In the genomic region with DNA sequence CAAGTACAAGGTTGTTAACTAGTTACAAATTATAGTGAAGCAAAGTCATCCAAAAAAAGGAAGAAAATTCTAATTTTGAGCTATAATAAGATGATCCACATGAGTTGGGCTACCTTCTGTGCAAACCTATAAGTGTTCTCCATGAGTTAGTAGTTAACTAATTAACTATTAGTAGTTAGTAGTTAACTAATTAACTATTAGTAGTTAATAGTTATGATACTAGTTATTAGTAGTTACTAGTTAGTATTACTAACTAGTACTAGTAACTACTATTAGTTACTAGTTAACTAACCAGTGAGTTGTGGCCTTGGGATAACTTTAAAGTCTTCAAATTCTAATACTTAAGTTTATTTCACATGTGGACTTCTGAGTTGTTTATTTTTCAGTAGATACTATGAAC, we compare ENCODE assay signal across 2 cellular contexts.
TF ChIP-seq lines count a peak whose summit lies in the region.

No MANE protein-coding gene starts in this region.

TF ChIP-seq in GM12878, 131 proteins besides CTCF, POLR2A, EP300 and RAD21 (continued from another document):
- TF ChIP-seq, protein P1, sequence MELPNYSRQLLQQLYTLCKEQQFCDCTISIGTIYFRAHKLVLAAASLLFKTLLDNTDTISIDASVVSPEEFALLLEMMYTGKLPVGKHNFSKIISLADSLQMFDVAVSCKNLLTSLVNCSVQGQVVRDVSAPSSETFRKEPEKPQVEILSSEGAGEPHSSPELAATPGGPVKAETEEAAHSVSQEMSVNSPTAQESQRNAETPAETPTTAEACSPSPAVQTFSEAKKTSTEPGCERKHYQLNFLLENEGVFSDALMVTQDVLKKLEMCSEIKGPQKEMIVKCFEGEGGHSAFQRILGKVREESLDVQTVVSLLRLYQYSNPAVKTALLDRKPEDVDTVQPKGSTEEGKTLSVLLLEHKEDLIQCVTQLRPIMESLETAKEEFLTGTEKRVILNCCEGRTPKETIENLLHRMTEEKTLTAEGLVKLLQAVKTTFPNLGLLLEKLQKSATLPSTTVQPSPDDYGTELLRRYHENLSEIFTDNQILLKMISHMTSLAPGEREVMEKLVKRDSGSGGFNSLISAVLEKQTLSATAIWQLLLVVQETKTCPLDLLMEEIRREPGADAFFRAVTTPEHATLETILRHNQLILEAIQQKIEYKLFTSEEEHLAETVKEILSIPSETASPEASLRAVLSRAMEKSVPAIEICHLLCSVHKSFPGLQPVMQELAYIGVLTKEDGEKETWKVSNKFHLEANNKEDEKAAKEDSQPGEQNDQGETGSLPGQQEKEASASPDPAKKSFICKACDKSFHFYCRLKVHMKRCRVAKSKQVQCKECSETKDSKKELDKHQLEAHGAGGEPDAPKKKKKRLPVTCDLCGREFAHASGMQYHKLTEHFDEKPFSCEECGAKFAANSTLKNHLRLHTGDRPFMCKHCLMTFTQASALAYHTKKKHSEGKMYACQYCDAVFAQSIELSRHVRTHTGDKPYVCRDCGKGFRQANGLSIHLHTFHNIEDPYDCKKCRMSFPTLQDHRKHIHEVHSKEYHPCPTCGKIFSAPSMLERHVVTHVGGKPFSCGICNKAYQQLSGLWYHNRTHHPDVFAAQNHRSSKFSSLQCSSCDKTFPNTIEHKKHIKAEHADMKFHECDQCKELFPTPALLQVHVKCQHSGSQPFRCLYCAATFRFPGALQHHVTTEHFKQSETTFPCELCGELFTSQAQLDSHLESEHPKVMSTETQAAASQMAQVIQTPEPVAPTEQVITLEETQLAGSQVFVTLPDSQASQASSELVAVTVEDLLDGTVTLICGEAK (IDR thresholded peaks at IDR 0.05; ENCODE audit: borderline replicate concordance), result no peak
- no peak for TF ChIP-seq ATF2 (IDR thresholded peaks at IDR 0.05; ENCODE audit: low read length)
- TF ChIP-seq HDAC2 (IDR thresholded peaks at IDR 0.05), result no peak
- TF ChIP-seq, protein P2, sequence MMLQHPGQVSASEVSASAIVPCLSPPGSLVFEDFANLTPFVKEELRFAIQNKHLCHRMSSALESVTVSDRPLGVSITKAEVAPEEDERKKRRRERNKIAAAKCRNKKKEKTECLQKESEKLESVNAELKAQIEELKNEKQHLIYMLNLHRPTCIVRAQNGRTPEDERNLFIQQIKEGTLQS (IDR thresholded peaks at IDR 0.05; ENCODE audit: borderline replicate concordance, extremely low read depth, low read depth, low read length), result no peak
- TF ChIP-seq SMAD5 (IDR thresholded peaks at IDR 0.05; ENCODE audit: low read depth), result no peak
- TF ChIP-seq BMI1 (IDR thresholded peaks at IDR 0.05; ENCODE audit: borderline replicate concordance), result no peak
- no peak for TF ChIP-seq MTA3 (IDR thresholded peaks at IDR 0.05; ENCODE audit: borderline replicate concordance, low read length)
- TF ChIP-seq BHLHE40 (IDR thresholded peaks at IDR 0.05; ENCODE audit: borderline replicate concordance in 1 of 2, low read depth in 2 of 2, low read length in 1 of 2), result no peak
- TF ChIP-seq SRF (IDR thresholded peaks at IDR 0.05; ENCODE audit: low read depth in 2 of 2, low read length in 2 of 2), result no peak
- no peak for TF ChIP-seq CREM (IDR thresholded peaks at IDR 0.05; ENCODE audit: low read depth)
- TF ChIP-seq NRF1 (conservative IDR thresholded peaks at IDR 0.05; ENCODE audit: low read depth, low read length), result no peak
- TF ChIP-seq SREBF1 (IDR thresholded peaks at IDR 0.05; ENCODE audit: low read length), result no peak

TF ChIP-seq in K562, 482 proteins besides CTCF, POLR2A, EP300 and RAD21 (continued from another document):
- TF ChIP-seq TFE3 (CRISPR knock-in tag; IDR thresholded peaks at IDR 0.05) (no peak), NR2C1 (IDR thresholded peaks at IDR 0.05) (no peak), NR2C1 (tag; IDR thresholded peaks at IDR 0.05) (no peak)
